1 cellular context compared by ENCODE assay signal in genomic region chr1:63623952-63624351, GRCh38.
TF ChIP-seq lines count a peak whose summit lies in the region.

No MANE protein-coding gene starts in this region.

TF ChIP-seq in HepG2, 621 proteins besides CTCF, POLR2A, EP300 and RAD21:
- TF ChIP-seq, protein P1, sequence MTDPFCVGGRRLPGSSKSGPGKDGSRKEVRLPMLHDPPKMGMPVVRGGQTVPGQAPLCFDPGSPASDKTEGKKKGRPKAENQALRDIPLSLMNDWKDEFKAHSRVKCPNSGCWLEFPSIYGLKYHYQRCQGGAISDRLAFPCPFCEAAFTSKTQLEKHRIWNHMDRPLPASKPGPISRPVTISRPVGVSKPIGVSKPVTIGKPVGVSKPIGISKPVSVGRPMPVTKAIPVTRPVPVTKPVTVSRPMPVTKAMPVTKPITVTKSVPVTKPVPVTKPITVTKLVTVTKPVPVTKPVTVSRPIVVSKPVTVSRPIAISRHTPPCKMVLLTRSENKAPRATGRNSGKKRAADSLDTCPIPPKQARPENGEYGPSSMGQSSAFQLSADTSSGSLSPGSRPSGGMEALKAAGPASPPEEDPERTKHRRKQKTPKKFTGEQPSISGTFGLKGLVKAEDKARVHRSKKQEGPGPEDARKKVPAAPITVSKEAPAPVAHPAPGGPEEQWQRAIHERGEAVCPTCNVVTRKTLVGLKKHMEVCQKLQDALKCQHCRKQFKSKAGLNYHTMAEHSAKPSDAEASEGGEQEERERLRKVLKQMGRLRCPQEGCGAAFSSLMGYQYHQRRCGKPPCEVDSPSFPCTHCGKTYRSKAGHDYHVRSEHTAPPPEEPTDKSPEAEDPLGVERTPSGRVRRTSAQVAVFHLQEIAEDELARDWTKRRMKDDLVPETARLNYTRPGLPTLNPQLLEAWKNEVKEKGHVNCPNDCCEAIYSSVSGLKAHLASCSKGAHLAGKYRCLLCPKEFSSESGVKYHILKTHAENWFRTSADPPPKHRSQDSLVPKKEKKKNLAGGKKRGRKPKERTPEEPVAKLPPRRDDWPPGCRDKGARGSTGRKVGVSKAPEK (CRISPR knock-in tag; IDR thresholded peaks at IDR 0.05; ENCODE audit: borderline replicate concordance), result no peak
- TF ChIP-seq RBM22 (optimal IDR thresholded peaks at IDR 0.05; ENCODE audit: low read length), result peak; percentile 73
- TF ChIP-seq CREB1 (IDR thresholded peaks at IDR 0.05), result no peak
- TF ChIP-seq CREB1 (CRISPR knock-in tag; IDR thresholded peaks at IDR 0.05), result 0 out of 2 replicates have a peak, but pooled peaks have one; percentile 21
- no peak for TF ChIP-seq RBFOX2 (IDR thresholded peaks at IDR 0.05; ENCODE audit: low read depth, low read length)
- TF ChIP-seq MIXL1 (CRISPR knock-in tag; IDR thresholded peaks at IDR 0.05), result no peak
- no peak for TF ChIP-seq ZNF766 (CRISPR knock-in tag; IDR thresholded peaks at IDR 0.05; ENCODE audit: borderline replicate concordance)
